23 cellular contexts compared by ENCODE assay signal in genomic region chrX:38839269-38839668, GRCh38.
"Had no signal": no experiment of that assay in that cellular context is flagged by ENCODE, and none has a peak within 500 bp of the region (broad histone marks: within the 10 kb centered on the region; RNA-seq: fewer than 3 reads in every experiment).

No MANE protein-coding gene starts in this region.

- ATAC-seq: foreskin keratinocyte; gastroesophageal sphincter; heart left ventricle; natural killer cell treated with Interleukin-12 subunit alpha and Interleukin-12 subunit beta and Interleukin-15 and Interleukin-18, amount 100 ng/mL, for 72 hours; sciatic nerve; stimulated activated naive B cell treated with anti-CD40 and anti-IgM and Interleukin-4, amounts not matched to agents 10 μg/mL and 1 μg/mL and 100 μg/mL, for 72 hours; upper lobe of right lung had no signal

- DNase-seq: dermis blood vessel endothelial cell; effector memory CD4-positive, alpha-beta T cell; foreskin keratinocyte; heart left ventricle; hypothalamus; immature natural killer cell; islet precursor cell; kidney glomerular epithelial cell; stimulated activated CD4-positive, alpha-beta T cell treated with anti-CD3 and anti-CD28 coated beads, Interleukin-4, amount 100 ng/mL, for 4 hours; stimulated activated naive B cell treated with anti-CD40 and anti-IgM and Interleukin-4, amounts not matched to agents 10 μg/mL and 1 μg/mL and 100 μg/mL, for 72 hours; upper lobe of right lung; uterus had no signal

- H3K36me3 ChIP-seq: esophagus muscularis mucosa, gastroesophageal sphincter, heart left ventricle, neutrophil, thoracic aorta, tibial nerve, upper lobe of right lung, uterus had no signal

- H3K27me3 ChIP-seq: esophagus muscularis mucosa, foreskin keratinocyte, gastroesophageal sphincter, neutrophil, tibial nerve, upper lobe of right lung, uterus had no signal

- H3K27ac ChIP-seq: coronary artery, esophagus muscularis mucosa, foreskin keratinocyte, gastroesophageal sphincter, heart left ventricle, neutrophil, parathyroid adenoma, thoracic aorta, tibial nerve, upper lobe of right lung, uterus had no signal

- FAIRE-seq: endothelial cell of umbilical vein had no signal

- H3K4me3 ChIP-seq: coronary artery, esophagus muscularis mucosa, gastroesophageal sphincter, heart left ventricle, lung, thoracic aorta, tibial nerve, upper lobe of right lung, uterus had no signal

- H3K4me1 ChIP-seq: esophagus muscularis mucosa, foreskin keratinocyte, gastroesophageal sphincter, parathyroid adenoma, tibial nerve, upper lobe of right lung, uterus had no signal

- H3K9me3 ChIP-seq: esophagus muscularis mucosa, gastroesophageal sphincter, heart left ventricle, neutrophil, thoracic aorta, tibial nerve, upper lobe of right lung, uterus had no signal
